In genomic region chr11:69632900-69633299, GRCh38 we compare ENCODE assay signal across 26 cellular contexts. TPM values are rescaled to one million over a fixed set of nuclear protein-coding genes. Genes with fewer than 3 reads are reported as not detected.
DNase-seq lines count a peak whose midpoint lies in the region; ATAC-seq, FAIRE-seq and TF ChIP-seq lines count a peak whose summit lies in the region.
"Had no signal": no experiment of that assay in that cellular context is flagged by ENCODE, and none has a peak within 500 bp of the region (broad histone marks: within the 10 kb centered on the region; RNA-seq: fewer than 3 reads in every experiment).

No MANE protein-coding gene starts in this region.

- H2AFZ ChIP-seq in IMR-90 (replicated peaks; ENCODE audit: low read length, poor library complexity) (no peak overlapping the region), K562 (ENCODE audit: low read depth, low read length) (no peak overlapping the region)

- no peak for TF ChIP-seq POLR2A in IMR-90 (IDR thresholded peaks at IDR 0.05; ENCODE audit: low read depth, low read length)
- no peak for TF ChIP-seq POLR2A in K562 (conservative IDR thresholded peaks at IDR 0.05)
- no peak for TF ChIP-seq POLR2A in erythroblast (IDR thresholded peaks at IDR 0.05; ENCODE audit: low read length)

- DNase-seq in IMR-90, result no peak
- DNase-seq in K562 (ENCODE audit: extremely low read depth in 1 of 4, low spot score in 3 of 4), result no peak
- peak; percentile 3 for DNase-seq in mesenteric fat pad (ENCODE audit: low spot score)
- no peak for DNase-seq in erythroblast (lab: John Stamatoyannopoulos, UW)
- DNase-seq in GOT3 (lab: John Stamatoyannopoulos, UW), result no peak
- no peak for DNase-seq in NCI-H524 treated with DMSO at 0.1 percent for 48 hours (lab: John Stamatoyannopoulos, UW)
- DNase-seq: 8988T; ACHN; BE2C; C1 segment of cervical spinal cord; CD4-positive, CD25-positive, alpha-beta regulatory T cell; CD8-positive, alpha-beta memory T cell; COR-L47; DMS 273 treated with DMSO at 0.1 percent for 48 hours; DMS153; DMS53; DMS79; DND-41; EL; GDM1 had no signal

- no peak overlapping the region for H3K27ac ChIP-seq in IMR-90 (ENCODE audit: insufficient read depth, low read length)
- H3K27ac ChIP-seq in K562 (ENCODE audit: extremely low read depth, low read depth, low read length), result no peak overlapping the region
- H3K27ac ChIP-seq: BLaER1 had no signal

- H2AK9ac ChIP-seq in IMR-90 (replicated peaks; ENCODE audit: low read depth, low read length, poor library complexity), result no peak overlapping the region

- POLR2A ChIA-PET in IMR-90 (lab: Charles Lee; ENCODE audit: unreplicated experiment), result no interaction called here
- POLR2A ChIA-PET in K562 (lab: Yijun Ruan, JAX), result no interaction called here

- H3K4me2 ChIP-seq in IMR-90 (ENCODE audit: low read depth, low read length), result no peak overlapping the region
- no peak overlapping the region for H3K4me2 ChIP-seq in K562 (ENCODE audit: insufficient read depth, low read length)
- H3K4me2 ChIP-seq: BLaER1 had no signal

- TF ChIP-seq CTCF in IMR-90 (conservative IDR thresholded peaks at IDR 0.05; ENCODE audit: low read depth, low read length) (no peak), K562 (IDR thresholded peaks at IDR 0.05 in 2 of 3, conservative IDR thresholded peaks at IDR 0.05 in 1 of 3; ENCODE audit: insufficient read depth in 2 of 3, low read depth in 1 of 3, low read length in 3 of 3) (no peak)

- CTCF ChIA-PET in IMR-90 (lab: Yijun Ruan, JAX) (no interaction called here), K562 (lab: Yijun Ruan, JAX; ENCODE audit: low intra/inter-chr PET ratio) (no interaction called here)

- H2BK5ac ChIP-seq in IMR-90 (ENCODE audit: low read depth, low read length, poor library complexity, severe bottlenecking), result no peak overlapping the region

- H3K56ac ChIP-seq in IMR-90 (ENCODE audit: extremely low read depth, insufficient read depth, low read length), result no peak overlapping the region

- in situ Hi-C loops in IMR-90 (cut with MboI; ENCODE audit: low sequenced_read_pairs), result loop anchor here (10.0 kb wide), 1 partner anchor 188 kb away; no protein-coding TSS in a partner anchor
- in situ Hi-C loops in K562 (cut with MboI), result no loop called here

- H3K27me3 ChIP-seq in IMR-90 (ENCODE audit: control insufficient read depth, insufficient read depth, low read length), result no peaks in the 10 kb centered on the region
- H3K27me3 ChIP-seq in K562 (ENCODE audit: control insufficient read depth in 2 of 2, insufficient read depth in 2 of 2, low read length in 2 of 2), result peaks cover 11 to 29% of the 10 kb centered on the region in 2 experiments; a peak in 4 of 5 replicates
- H3K27me3 ChIP-seq: BE2C had no signal

- H3K4ac ChIP-seq in IMR-90 (ENCODE audit: low read depth, low read length), result no peak overlapping the region

- TF ChIP-seq RAD21 in IMR-90 (IDR thresholded peaks at IDR 0.05; ENCODE audit: low read length) (no peak), K562 (CRISPR knock-in tag; conservative IDR thresholded peaks at IDR 0.05 in 1 of 2, IDR thresholded peaks at IDR 0.05 in 1 of 2) (no peak)

- H2BK15ac ChIP-seq in IMR-90 (ENCODE audit: low read depth, low read length), result no peak overlapping the region

- 100% methylated on average over 1 of the region's 4 CpGs; no CpG with 5 or more reads in 1 of the 2 experiments for WGBS in IMR-90 (ENCODE audit: extremely low coverage in 2 of 2, insufficient read length in 1 of 2), 2 experiments
- WGBS in K562 (ENCODE audit: insufficient coverage, low coverage, missing lambda C conversion rate), result 11% methylated on average over 4 of the region's 4 CpGs

- H3K9me3 ChIP-seq in IMR-90 (ENCODE audit: control insufficient read depth, insufficient read depth, low read length) (peaks cover 10% of the 10 kb centered on the region), K562 (replicated peaks; ENCODE audit: control insufficient read depth, insufficient read depth, low read depth, low read length) (peaks cover 4% of the 10 kb centered on the region; the same call in 1 of the 2 replicates)
- H3K9me3 ChIP-seq: BE2C had no signal

- H3K9ac ChIP-seq in IMR-90 (ENCODE audit: low read depth, low read length) (no peak overlapping the region), K562 (ENCODE audit: insufficient read depth in 1 of 2, low read depth in 2 of 2, low read length in 2 of 2) (no peak overlapping the region)
- H3K9ac ChIP-seq: BLaER1 had no signal

- H3K36me3 ChIP-seq in IMR-90 (ENCODE audit: control insufficient read depth, insufficient read depth, low read length) (no peaks in the 10 kb centered on the region), K562 (ENCODE audit: control insufficient read depth, insufficient read depth, low read length) (no peaks in the 10 kb centered on the region)
- H3K36me3 ChIP-seq: BE2C, BLaER1 had no signal

- intact Hi-C loops in IMR-90 (cut with micrococcal nuclease), result no loop called here
- intact Hi-C loops in K562 (cut with micrococcal nuclease), result no loop called here

- H2AK5ac ChIP-seq in IMR-90 (ENCODE audit: low read depth, low read length), result peak overlapping the region; percentile 46; the same call in 1 of the 2 replicates

- H3K14ac ChIP-seq in IMR-90 (replicated peaks; ENCODE audit: low read depth, low read length), result no peak overlapping the region

- no peak for TF ChIP-seq EP300 in K562 (IDR thresholded peaks at IDR 0.05; ENCODE audit: low read length)

- no peak overlapping the region for H3K23ac ChIP-seq in IMR-90 (ENCODE audit: low read depth, low read length)

- H3K9me1 ChIP-seq in IMR-90 (ENCODE audit: insufficient read depth, low read length), result peaks cover 9% of the 10 kb centered on the region
- H3K9me1 ChIP-seq in K562 (ENCODE audit: control insufficient read depth, insufficient read depth, low read length), result no peaks in the 10 kb centered on the region

- peaks cover 5% of the 10 kb centered on the region for H3K4me1 ChIP-seq in IMR-90 (ENCODE audit: control insufficient read depth, insufficient read depth, low read length)
- H3K4me1 ChIP-seq in K562 (replicated peaks in 1 of 2; ENCODE audit: control insufficient read depth in 2 of 2, insufficient read depth in 2 of 2, low read length in 2 of 2), result peaks cover 0 to 5% of the 10 kb centered on the region in 2 experiments; a peak in 1 of 5 replicates

- H4K20me1 ChIP-seq in IMR-90 (ENCODE audit: insufficient read depth, low read length) (no peaks in the 10 kb centered on the region), K562 (replicated peaks; ENCODE audit: control insufficient read depth, insufficient read depth, low read length) (no peaks in the 10 kb centered on the region)

- BruUV-seq in IMR-90 (replicated peaks; lab: Mats Ljungman, UMichigan) (no TSS peak), K562 (replicated peaks; lab: Mats Ljungman, UMichigan) (no TSS peak)

- H3K4me3 ChIP-seq in IMR-90 (ENCODE audit: insufficient read depth, low read depth, low read length) (no peak overlapping the region), K562 (no peak overlapping the region)
- H3K4me3 ChIP-seq: BLaER1, GM12878 had no signal

- H4K91ac ChIP-seq in IMR-90 (ENCODE audit: insufficient read depth, low read depth, low read length), result no peak overlapping the region

- no peak overlapping the region for H2BK20ac ChIP-seq in IMR-90 (ENCODE audit: low read depth, low read length)

- dilution Hi-C loops in IMR-90 (cut with HindIII; ENCODE audit: low sequenced_read_pairs, unreplicated experiment), result no loop called here

- no peak for FAIRE-seq in K562 (lab: Jason Lieb, UNC)
- FAIRE-seq: GM12878, GM12892, GM18507 had no signal

- ATAC-seq in IMR-90 (ENCODE audit: low read depth) (no peak), K562 (no peak), GM19351 (IDR thresholded peaks at IDR 0.05; ENCODE audit: unreplicated experiment) (no peak)
- ATAC-seq: GM12878 had no signal

- H4K8ac ChIP-seq in IMR-90 (ENCODE audit: low read depth in 2 of 2, low read length in 2 of 2), result no peak overlapping the region

- H2BK120ac ChIP-seq in IMR-90 (ENCODE audit: low read depth, low read length), result no peak overlapping the region

- H3K18ac ChIP-seq in IMR-90 (ENCODE audit: low read depth, low read length), result no peak overlapping the region

- no peak overlapping the region for H4K5ac ChIP-seq in IMR-90 (ENCODE audit: low read depth, low read length)

- H3K79me2 ChIP-seq in K562 (ENCODE audit: control insufficient read depth, insufficient read depth, low read length), result no peaks in the 10 kb centered on the region

- peaks cover 0 to 17% of the 10 kb centered on the region in 2 experiments; a peak in 2 of 4 replicates for H3K79me1 ChIP-seq in IMR-90 (ENCODE audit: low read depth in 1 of 2, low read length in 2 of 2)

RNA-seq across cellular contexts. Expression of gene CCND1, which starts 8.1 kb away (rescaled TPM):
- 717 and 748 TPM in 2 replicates for total RNA-seq in IMR-90 (2012; rRNA removed)
- polyA plus RNA-seq in IMR-90 (2012; rRNA removed), result 481 and 872 TPM in 2 replicates
- 498 and 688 TPM in 2 replicates for polyA plus RNA-seq in IMR-90 (2012; cell fraction: cytosol; rRNA removed)
- 405 and 823 TPM in 2 replicates for polyA plus RNA-seq in IMR-90 (2012; cell fraction: nucleus; rRNA removed; ENCODE audit: low replicate concordance)
- total RNA-seq in K562 (2011; cell fraction: chromatin; rRNA removed; ENCODE audit: low replicate concordance), result 9.3 and 33.6 TPM in 2 replicates
- total RNA-seq in K562 (2011; cell fraction: nucleolus; rRNA removed), result 22.5 and 33.2 TPM in 2 replicates
- total RNA-seq in K562 (2011; cell fraction: nucleoplasm; rRNA removed), result 11.1 and 13.8 TPM in 2 replicates
- 7.7 and 11.4 TPM in 2 replicates for total RNA-seq in K562 (2014; rRNA removed)
- total RNA-seq in K562 (2014; rRNA removed; fragmentation: Illumina TruSeq; extraction: Trizol), result 3.1 TPM in 2 replicates
- total RNA-seq in K562 (2015; rRNA removed; fragmentation: Illumina TruSeq; extraction: Trizol), result 2.2 and 3.8 TPM in 2 replicates
- total RNA-seq in K562 (2021), result 18.9 and 23.3 TPM in 2 replicates
- polyA plus RNA-seq in K562 (2011; rRNA removed), result 16.7 and 19.7 TPM in 2 replicates
- 16.2 and 30.6 TPM in 2 replicates for polyA plus RNA-seq in K562 (2011; cell fraction: cytosol; rRNA removed)
- polyA plus RNA-seq in K562 (2011; cell fraction: nucleus; rRNA removed), result 20.4 and 50.8 TPM in 2 replicates
- 6.0 and 6.3 TPM in 2 replicates for polyA plus RNA-seq in K562 (2012)
- 3.0 and 6.5 TPM in 2 replicates for polyA plus RNA-seq in K562 (2014; fragmentation: Illumina TruSeq; extraction: Trizol)
- polyA plus RNA-seq in K562 (2014; fragmentation: Nextera tagmentation; extraction: Ambion mirVana), result under 1 TPM; 0.04 to 0.13 TPM
- 6.4 and 7.5 TPM in 2 replicates for polyA plus RNA-seq in K562 (2014; rRNA removed)
- 10.3 and 15.0 TPM in 2 replicates for polyA minus RNA-seq in K562 (2011; rRNA and poly(A)+ RNA removed)
- polyA minus RNA-seq in K562 (2011; cell fraction: cytosol; rRNA and poly(A)+ RNA removed), result 29.4 and 35.4 TPM in 2 replicates
- polyA minus RNA-seq in K562 (2011; cell fraction: nucleus; rRNA and poly(A)+ RNA removed), result 44.4 and 45.2 TPM in 2 replicates
- 788 TPM for total RNA-seq in mesenteric fat pad
- polyA plus RNA-seq: CD14-positive monocyte had no signal

RNA-seq across cellular contexts. Expression of gene LTO1, which starts 42.3 kb away (rescaled TPM):
- total RNA-seq in IMR-90 (2012; rRNA removed), result 8.2 and 16.7 TPM in 2 replicates
- polyA plus RNA-seq in IMR-90 (2012; rRNA removed), result 18.8 and 23.5 TPM in 2 replicates
- polyA plus RNA-seq in IMR-90 (2012; cell fraction: cytosol; rRNA removed), result 14.0 and 16.6 TPM in 2 replicates
- 58.0 and 79.5 TPM in 2 replicates for polyA plus RNA-seq in IMR-90 (2012; cell fraction: nucleus; rRNA removed; ENCODE audit: low replicate concordance)
- total RNA-seq in K562 (2011; cell fraction: chromatin; rRNA removed; ENCODE audit: low replicate concordance), result 57.3 and 78.3 TPM in 2 replicates
- total RNA-seq in K562 (2011; cell fraction: nucleolus; rRNA removed), result 45.9 and 51.0 TPM in 2 replicates
- 63.6 and 86.3 TPM in 2 replicates for total RNA-seq in K562 (2011; cell fraction: nucleoplasm; rRNA removed)
- 26.0 and 27.9 TPM in 2 replicates for total RNA-seq in K562 (2014; rRNA removed)
- total RNA-seq in K562 (2014; rRNA removed; fragmentation: Illumina TruSeq; extraction: Trizol), result 14.3 and 16.3 TPM in 2 replicates
- 18.6 and 19.1 TPM in 2 replicates for total RNA-seq in K562 (2015; rRNA removed; fragmentation: Illumina TruSeq; extraction: Trizol)
- total RNA-seq in K562 (2021), result 18.7 and 21.4 TPM in 2 replicates
- polyA plus RNA-seq in K562 (2011; rRNA removed), result 15.9 and 19.9 TPM in 2 replicates
- polyA plus RNA-seq in K562 (2011; cell fraction: cytosol; rRNA removed), result 22.3 and 22.4 TPM in 2 replicates
- 29.3 and 45.4 TPM in 2 replicates for polyA plus RNA-seq in K562 (2011; cell fraction: nucleus; rRNA removed)
- 15.8 and 17.4 TPM in 2 replicates for polyA plus RNA-seq in K562 (2012)
- 18.9 and 20.3 TPM in 2 replicates for polyA plus RNA-seq in K562 (2014; fragmentation: Illumina TruSeq; extraction: Trizol)
- polyA plus RNA-seq in K562 (2014; fragmentation: Nextera tagmentation; extraction: Ambion mirVana), result 1 to 10 TPM; 2.6 to 3.7 TPM
- 36.8 and 43.4 TPM in 2 replicates for polyA plus RNA-seq in K562 (2014; rRNA removed)
- polyA minus RNA-seq in K562 (2011; rRNA and poly(A)+ RNA removed), result 13.3 and 22.2 TPM in 2 replicates
- polyA minus RNA-seq in K562 (2011; cell fraction: cytosol; rRNA and poly(A)+ RNA removed), result 7.5 and 7.6 TPM in 2 replicates
- 17.8 and 18.2 TPM in 2 replicates for polyA minus RNA-seq in K562 (2011; cell fraction: nucleus; rRNA and poly(A)+ RNA removed)
- total RNA-seq in mesenteric fat pad, result 19.2 TPM

Comparison
In these comparisons a context has a peak if more than half of its experiments do, and no peak if none do; other contexts are left out.
1. RNA of gene CCND1, which starts 8.1 kb away (total RNA-seq): 788 TPM in mesenteric fat pad (single experiment) and 717 to 748 TPM in IMR-90; 2.2 to 33.6 TPM in K562; every median in the first group is over 10 times any median in the second.